7 cellular contexts compared by ENCODE assay signal in genomic region chr1:19448491-19449439, GRCh38. TPM values are rescaled to one million over a fixed set of nuclear protein-coding genes. Genes with fewer than 3 reads are reported as not detected.
A peak's percentile ranks its signal among the peaks of the same experiment; 100 is the strongest.
DNase-seq lines count a peak whose midpoint lies in the region; ATAC-seq and TF ChIP-seq lines count a peak whose summit lies in the region.

No MANE protein-coding gene starts in this region.

- no peak for ATAC-seq in HG03469 (IDR thresholded peaks at IDR 0.05; ENCODE audit: unreplicated experiment)

- POLR2A ChIA-PET in activated CD4-positive, alpha-beta T cell treated with anti-CD3 and anti-CD28 coated beads, Interleukin-2, amount 10 ng/mL, durations not matched to agents 7 days and 5 days (lab: Charles Lee) = no interaction called here

- peak overlapping the region; percentile 63 for H3K27ac ChIP-seq in neutrophil

- H3K27ac Mint-ChIP-seq in activated CD4-positive, alpha-beta T cell treated with anti-CD3 and anti-CD28 coated beads, Interleukin-2, amount 10 ng/mL, durations not matched to agents 7 days and 5 days = peak overlapping the region; percentile 61

- no peaks in the 10 kb centered on the region for H3K27me3 ChIP-seq in neutrophil

- peaks cover 73% of the 10 kb centered on the region for H3K4me1 Mint-ChIP-seq in activated CD4-positive, alpha-beta T cell treated with anti-CD3 and anti-CD28 coated beads, Interleukin-2, amount 10 ng/mL, durations not matched to agents 7 days and 5 days

- no peak overlapping the region for H3K4me3 Mint-ChIP-seq in activated CD4-positive, alpha-beta T cell treated with anti-CD3 and anti-CD28 coated beads, Interleukin-2, amount 10 ng/mL, durations not matched to agents 7 days and 5 days

- no peaks in the 10 kb centered on the region for H3K9me3 ChIP-seq in neutrophil

- H3K9me3 Mint-ChIP-seq in activated CD4-positive, alpha-beta T cell treated with anti-CD3 and anti-CD28 coated beads, Interleukin-2, amount 10 ng/mL, durations not matched to agents 7 days and 5 days = no peaks in the 10 kb centered on the region

- peak; percentile 97 for DNase-seq in HFF-Myc (ENCODE audit: extremely low read depth, low read depth)
- DNase-seq in activated CD4-positive, alpha-beta T cell treated with anti-CD3 and anti-CD28 coated beads, Interleukin-2, amount 10 ng/mL, durations not matched to agents 7 days and 5 days = no peak
- DNase-seq in fibroblast of mammary gland (ENCODE audit: low read depth) = peak; percentile 95
- DNase-seq in ecto neural progenitor cell (ENCODE audit: low spot score) = no peak
- DNase-seq in NCI-H1105 treated with DMSO at 0.1 percent for 48 hours (lab: John Stamatoyannopoulos, UW) = no peak

- H3K36me3 ChIP-seq in neutrophil = peaks cover 20% of the 10 kb centered on the region

- no peaks in the 10 kb centered on the region for H3K27me3 Mint-ChIP-seq in activated CD4-positive, alpha-beta T cell treated with anti-CD3 and anti-CD28 coated beads, Interleukin-2, amount 10 ng/mL, durations not matched to agents 7 days and 5 days

- H3K36me3 Mint-ChIP-seq in activated CD4-positive, alpha-beta T cell treated with anti-CD3 and anti-CD28 coated beads, Interleukin-2, amount 10 ng/mL, durations not matched to agents 7 days and 5 days (ENCODE audit: low read depth) = peaks cover 25% of the 10 kb centered on the region

- CTCF ChIA-PET in activated CD4-positive, alpha-beta T cell treated with anti-CD3 and anti-CD28 coated beads, Interleukin-2, amount 10 ng/mL, durations not matched to agents 7 days and 5 days (lab: Charles Lee) = interaction anchor here (1.1 to 1.6 kb wide), 3 partner anchors 12 to 133 kb away, joined by 3 to 5 read pairs (median 5); no protein-coding TSS in a partner anchor

- H3K4me3 ChIP-seq in HFF-Myc (replicated peaks; ENCODE audit: low read depth, low read length) (0 out of 2 replicates have a peak overlapping the region, but pooled peaks have one; percentile 5), fibroblast of mammary gland (ENCODE audit: control insufficient read depth, low read depth, low read length) (peak overlapping the region; percentile 15), neutrophil (ENCODE audit: low read depth in 1 of 2, low read length in 1 of 2) (no peak overlapping the region)

- H3K4me1 ChIP-seq in neutrophil (ENCODE audit: control insufficient read depth in 1 of 2, insufficient read depth in 1 of 2, low read depth in 1 of 2, low read length in 1 of 2) = peaks cover 5 to 20% of the 10 kb centered on the region in 2 experiments

- TF ChIP-seq CTCF in HFF-Myc (IDR thresholded peaks at IDR 0.05; ENCODE audit: low read depth, low read length, missing control alignments) (no peak), fibroblast of mammary gland (conservative IDR thresholded peaks at IDR 0.05; ENCODE audit: control insufficient read depth, insufficient read depth, low read depth, low read length) (no peak), neutrophil (IDR thresholded peaks at IDR 0.05) (no peak)

RNA-seq across cellular contexts. Expression of gene CAPZB, which starts 36.6 kb away (rescaled TPM):
- 100 to 1,000 TPM; 529 to 567 TPM for total RNA-seq in activated CD4-positive, alpha-beta T cell treated with anti-CD3 and anti-CD28 coated beads, Interleukin-2, amount 10 ng/mL, durations not matched to agents 7 days and 5 days

Comparison
In these comparisons a context has a peak if more than half of its experiments do, and no peak if none do; other contexts are left out.
1. DNase-seq: peak in HFF-Myc (single experiment) and fibroblast of mammary gland (single experiment); none in activated CD4-positive, alpha-beta T cell treated with anti-CD3 and anti-CD28 coated beads, Interleukin-2, amount 10 ng/mL, durations not matched to agents 7 days and 5 days (single experiment), ecto neural progenitor cell (single experiment) and NCI-H1105 treated with DMSO at 0.1 percent for 48 hours (single experiment).
2. H3K4me3 ChIP-seq: peak in HFF-Myc (single experiment) and fibroblast of mammary gland (single experiment); none in neutrophil (0 of 2).